1 cellular context compared by ENCODE assay signal in the genomic region with DNA sequence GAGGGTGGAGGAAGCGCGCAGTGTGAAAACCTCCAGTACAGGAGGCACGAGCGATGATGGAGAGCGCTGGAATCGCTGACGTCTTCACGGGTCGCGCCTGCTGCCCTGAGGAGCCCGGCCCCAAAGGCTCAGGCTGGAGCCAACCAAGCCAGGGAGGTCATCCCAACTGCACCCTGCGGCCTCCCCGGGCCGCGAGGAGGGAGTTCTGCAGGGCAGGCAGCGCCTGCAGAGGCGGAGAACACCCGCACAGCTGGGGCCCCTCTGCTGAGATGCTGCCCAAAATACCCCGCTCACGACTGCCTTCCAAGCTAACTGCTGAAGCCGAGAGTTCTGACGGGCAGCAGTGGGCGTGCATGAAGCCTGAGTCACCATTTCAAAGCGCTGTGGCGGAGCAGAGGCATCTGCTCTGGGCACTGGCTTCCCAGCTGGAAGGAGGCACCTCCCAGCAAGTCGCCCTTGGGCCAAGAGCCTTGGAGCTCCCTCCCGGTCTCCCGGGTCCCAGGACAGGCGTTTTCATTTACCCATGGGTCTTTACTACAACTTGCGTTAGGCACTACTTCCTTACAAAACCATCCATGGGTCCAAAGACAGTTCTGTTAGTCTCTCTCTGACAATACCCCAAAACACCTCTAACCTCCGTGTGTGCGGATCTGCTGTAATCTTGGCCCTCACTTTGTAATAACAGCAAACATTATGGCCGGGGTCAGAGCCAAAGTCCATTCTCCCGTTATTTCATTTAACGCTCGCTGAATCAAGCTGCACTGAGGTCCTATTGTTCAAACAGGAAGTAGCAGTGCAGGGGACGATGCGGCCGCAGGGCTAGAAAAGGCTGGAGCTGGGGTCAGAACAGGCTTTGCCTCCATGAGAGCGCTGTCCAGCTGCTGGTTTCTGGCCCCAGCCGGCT.
TF ChIP-seq lines count a peak whose summit lies in the region.

No MANE protein-coding gene starts in this region.

TF ChIP-seq in K562, 482 proteins besides CTCF, POLR2A, EP300 and RAD21 (continued from another document and continues in another):
- TF ChIP-seq HMGXB4 (CRISPR knock-in tag; IDR thresholded peaks at IDR 0.05): no peak
- TF ChIP-seq CHD7 (IDR thresholded peaks at IDR 0.05; ENCODE audit: low read depth, low read length): no peak
- no peak for TF ChIP-seq ZNF586 (CRISPR knock-in tag; conservative IDR thresholded peaks at IDR 0.05)
- no peak for TF ChIP-seq MTA1 (IDR thresholded peaks at IDR 0.05; ENCODE audit: borderline replicate concordance)
- TF ChIP-seq, protein P1, sequence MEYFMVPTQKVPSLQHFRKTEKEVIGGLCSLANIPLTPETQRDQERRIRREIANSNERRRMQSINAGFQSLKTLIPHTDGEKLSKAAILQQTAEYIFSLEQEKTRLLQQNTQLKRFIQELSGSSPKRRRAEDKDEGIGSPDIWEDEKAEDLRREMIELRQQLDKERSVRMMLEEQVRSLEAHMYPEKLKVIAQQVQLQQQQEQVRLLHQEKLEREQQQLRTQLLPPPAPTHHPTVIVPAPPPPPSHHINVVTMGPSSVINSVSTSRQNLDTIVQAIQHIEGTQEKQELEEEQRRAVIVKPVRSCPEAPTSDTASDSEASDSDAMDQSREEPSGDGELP (CRISPR knock-in tag; IDR thresholded peaks at IDR 0.05; ENCODE audit: borderline replicate concordance): peak; percentile 34; the same call in 1 of the 2 replicates
- TF ChIP-seq CBX3 (IDR thresholded peaks at IDR 0.05; ENCODE audit: borderline replicate concordance in 1 of 2, low read length in 2 of 2): no peak
- no peak for TF ChIP-seq MCM7 (IDR thresholded peaks at IDR 0.05)
- no peak for TF ChIP-seq LEF1 (IDR thresholded peaks at IDR 0.05)
- TF ChIP-seq ZNF277 (CRISPR knock-in tag; IDR thresholded peaks at IDR 0.05; ENCODE audit: borderline replicate concordance): no peak
- TF ChIP-seq KLF10 (CRISPR knock-in tag; IDR thresholded peaks at IDR 0.05): no peak
- no peak for TF ChIP-seq JUN (IDR thresholded peaks at IDR 0.05; ENCODE audit: borderline replicate concordance, low read depth, low read length)
- TF ChIP-seq JUN (CRISPR knock-in tag; IDR thresholded peaks at IDR 0.05; ENCODE audit: borderline replicate concordance): no peak
- TF ChIP-seq TAF7 (tag; IDR thresholded peaks at IDR 0.05): no peak
- TF ChIP-seq ZSCAN32 (CRISPR knock-in tag; IDR thresholded peaks at IDR 0.05): no peak
- TF ChIP-seq ZNF239 (CRISPR knock-in tag; IDR thresholded peaks at IDR 0.05): no peak
- no peak for TF ChIP-seq ZNF253 (CRISPR knock-in tag; conservative IDR thresholded peaks at IDR 0.05)
- TF ChIP-seq HNRNPLL (IDR thresholded peaks at IDR 0.05; ENCODE audit: low read depth, low read length, poor library complexity, severe bottlenecking): no peak
- TF ChIP-seq DLX4 (CRISPR knock-in tag; IDR thresholded peaks at IDR 0.05): no peak
- no peak for TF ChIP-seq ZNF431 (CRISPR knock-in tag; IDR thresholded peaks at IDR 0.05)
- no peak for TF ChIP-seq SMAD1 (IDR thresholded peaks at IDR 0.05; ENCODE audit: low read depth, low read length, partially characterized antibody)
- TF ChIP-seq, protein P2, sequence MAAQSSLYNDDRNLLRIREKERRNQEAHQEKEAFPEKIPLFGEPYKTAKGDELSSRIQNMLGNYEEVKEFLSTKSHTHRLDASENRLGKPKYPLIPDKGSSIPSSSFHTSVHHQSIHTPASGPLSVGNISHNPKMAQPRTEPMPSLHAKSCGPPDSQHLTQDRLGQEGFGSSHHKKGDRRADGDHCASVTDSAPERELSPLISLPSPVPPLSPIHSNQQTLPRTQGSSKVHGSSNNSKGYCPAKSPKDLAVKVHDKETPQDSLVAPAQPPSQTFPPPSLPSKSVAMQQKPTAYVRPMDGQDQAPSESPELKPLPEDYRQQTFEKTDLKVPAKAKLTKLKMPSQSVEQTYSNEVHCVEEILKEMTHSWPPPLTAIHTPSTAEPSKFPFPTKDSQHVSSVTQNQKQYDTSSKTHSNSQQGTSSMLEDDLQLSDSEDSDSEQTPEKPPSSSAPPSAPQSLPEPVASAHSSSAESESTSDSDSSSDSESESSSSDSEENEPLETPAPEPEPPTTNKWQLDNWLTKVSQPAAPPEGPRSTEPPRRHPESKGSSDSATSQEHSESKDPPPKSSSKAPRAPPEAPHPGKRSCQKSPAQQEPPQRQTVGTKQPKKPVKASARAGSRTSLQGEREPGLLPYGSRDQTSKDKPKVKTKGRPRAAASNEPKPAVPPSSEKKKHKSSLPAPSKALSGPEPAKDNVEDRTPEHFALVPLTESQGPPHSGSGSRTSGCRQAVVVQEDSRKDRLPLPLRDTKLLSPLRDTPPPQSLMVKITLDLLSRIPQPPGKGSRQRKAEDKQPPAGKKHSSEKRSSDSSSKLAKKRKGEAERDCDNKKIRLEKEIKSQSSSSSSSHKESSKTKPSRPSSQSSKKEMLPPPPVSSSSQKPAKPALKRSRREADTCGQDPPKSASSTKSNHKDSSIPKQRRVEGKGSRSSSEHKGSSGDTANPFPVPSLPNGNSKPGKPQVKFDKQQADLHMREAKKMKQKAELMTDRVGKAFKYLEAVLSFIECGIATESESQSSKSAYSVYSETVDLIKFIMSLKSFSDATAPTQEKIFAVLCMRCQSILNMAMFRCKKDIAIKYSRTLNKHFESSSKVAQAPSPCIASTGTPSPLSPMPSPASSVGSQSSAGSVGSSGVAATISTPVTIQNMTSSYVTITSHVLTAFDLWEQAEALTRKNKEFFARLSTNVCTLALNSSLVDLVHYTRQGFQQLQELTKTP (IDR thresholded peaks at IDR 0.05; ENCODE audit: low read depth in 1 of 2, partially characterized antibody in 2 of 2): no peak
- TF ChIP-seq, protein P3, sequence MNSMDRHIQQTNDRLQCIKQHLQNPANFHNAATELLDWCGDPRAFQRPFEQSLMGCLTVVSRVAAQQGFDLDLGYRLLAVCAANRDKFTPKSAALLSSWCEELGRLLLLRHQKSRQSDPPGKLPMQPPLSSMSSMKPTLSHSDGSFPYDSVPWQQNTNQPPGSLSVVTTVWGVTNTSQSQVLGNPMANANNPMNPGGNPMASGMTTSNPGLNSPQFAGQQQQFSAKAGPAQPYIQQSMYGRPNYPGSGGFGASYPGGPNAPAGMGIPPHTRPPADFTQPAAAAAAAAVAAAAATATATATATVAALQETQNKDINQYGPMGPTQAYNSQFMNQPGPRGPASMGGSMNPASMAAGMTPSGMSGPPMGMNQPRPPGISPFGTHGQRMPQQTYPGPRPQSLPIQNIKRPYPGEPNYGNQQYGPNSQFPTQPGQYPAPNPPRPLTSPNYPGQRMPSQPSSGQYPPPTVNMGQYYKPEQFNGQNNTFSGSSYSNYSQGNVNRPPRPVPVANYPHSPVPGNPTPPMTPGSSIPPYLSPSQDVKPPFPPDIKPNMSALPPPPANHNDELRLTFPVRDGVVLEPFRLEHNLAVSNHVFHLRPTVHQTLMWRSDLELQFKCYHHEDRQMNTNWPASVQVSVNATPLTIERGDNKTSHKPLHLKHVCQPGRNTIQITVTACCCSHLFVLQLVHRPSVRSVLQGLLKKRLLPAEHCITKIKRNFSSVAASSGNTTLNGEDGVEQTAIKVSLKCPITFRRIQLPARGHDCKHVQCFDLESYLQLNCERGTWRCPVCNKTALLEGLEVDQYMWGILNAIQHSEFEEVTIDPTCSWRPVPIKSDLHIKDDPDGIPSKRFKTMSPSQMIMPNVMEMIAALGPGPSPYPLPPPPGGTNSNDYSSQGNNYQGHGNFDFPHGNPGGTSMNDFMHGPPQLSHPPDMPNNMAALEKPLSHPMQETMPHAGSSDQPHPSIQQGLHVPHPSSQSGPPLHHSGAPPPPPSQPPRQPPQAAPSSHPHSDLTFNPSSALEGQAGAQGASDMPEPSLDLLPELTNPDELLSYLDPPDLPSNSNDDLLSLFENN (IDR thresholded peaks at IDR 0.05; ENCODE audit: low read depth in 2 of 2, low read length in 2 of 2): no peak
- TF ChIP-seq POLR2G (IDR thresholded peaks at IDR 0.05; ENCODE audit: low read depth, low read length): peak; percentile 23; the same call in 1 of the 2 replicates
